In genomic region chr3:151067158-151067557, GRCh38 we compare ENCODE assay signal across 10 cellular contexts. TPM values are rescaled to one million over a fixed set of nuclear protein-coding genes. Genes with fewer than 3 reads are reported as not detected.
A peak's percentile ranks its signal among the peaks of the same experiment; 100 is the strongest.
DNase-seq lines count a peak whose midpoint lies in the region; ATAC-seq and TF ChIP-seq lines count a peak whose summit lies in the region.
"Had no signal": no experiment of that assay in that cellular context is flagged by ENCODE, and none has a peak within 500 bp of the region (broad histone marks: within the 10 kb centered on the region; RNA-seq: fewer than 3 reads in every experiment).

No MANE protein-coding gene starts in this region.

- DNase-seq in BE2C: peak; percentile 17
- DNase-seq in GM10266 (ENCODE audit: extremely low spot score): no peak
- peak; percentile 80 for DNase-seq in NCI-H146 (lab: John Stamatoyannopoulos, UW)
- DNase-seq in cerebellar cortex (ENCODE audit: low spot score): peak; percentile 9
- no peak for DNase-seq in HCEC 1CT
- no peak for DNase-seq in iPS-NIHi11 (ENCODE audit: low spot score)
- no peak for DNase-seq in activated naive CD4-positive, alpha-beta T cell treated with anti-CD3 and anti-CD28 coated beads, Interleukin-2, amount 50 U/mL, for 16 hours
- DNase-seq: midbrain, NCI-H446 had no signal

- no peak overlapping the region for H3K4me3 ChIP-seq in BE2C (ENCODE audit: low read depth, low read length)

- TF ChIP-seq CTCF in BE2C (IDR thresholded peaks at IDR 0.05; ENCODE audit: low read depth, low read length) (peak; percentile 58), GM10266 (IDR thresholded peaks at IDR 0.05; ENCODE audit: control insufficient read depth, insufficient read depth, low read depth, missing control alignments) (peak; percentile 28)

- H3K9me3 ChIP-seq in BE2C: no peaks in the 10 kb centered on the region

- no peak for ATAC-seq in GM21381 (IDR thresholded peaks at IDR 0.05; ENCODE audit: unreplicated experiment)

- H3K36me3 ChIP-seq in BE2C: no peaks in the 10 kb centered on the region

- H3K4me1 ChIP-seq in BE2C: no peaks in the 10 kb centered on the region; the same call in 1 of the 2 replicates

- no peaks in the 10 kb centered on the region; the same call in 1 of the 2 replicates for H3K27me3 ChIP-seq in BE2C

RNA-seq across cellular contexts. Expression of gene MED12L, which starts 18.3 kb away (rescaled TPM):
- 4.5 TPM for polyA plus RNA-seq in BE2C (2012; ENCODE audit: insufficient read depth, insufficient read length, low read depth)

Comparison
In these comparisons a context has a peak if more than half of its experiments do, and no peak if none do; other contexts are left out.
1. DNase-seq: peak in BE2C (single experiment), NCI-H146 (single experiment) and cerebellar cortex (single experiment); none in GM10266 (single experiment), HCEC 1CT (single experiment), iPS-NIHi11 (single experiment) and activated naive CD4-positive, alpha-beta T cell treated with anti-CD3 and anti-CD28 coated beads, Interleukin-2, amount 50 U/mL, for 16 hours (single experiment).